In genomic region chr13:113122571-113123225, GRCh38 we compare ENCODE assay signal across 8 cellular contexts. TPM values are rescaled to one million over a fixed set of nuclear protein-coding genes. Genes with fewer than 3 reads are reported as not detected.
A peak's percentile ranks its signal among the peaks of the same experiment; 100 is the strongest.
DNase-seq lines count a peak whose midpoint lies in the region; ATAC-seq and TF ChIP-seq lines count a peak whose summit lies in the region.

F10 (plus strand) TSS chr13:113122799; CDS start chr13:113122856, 57 bp downstream.

- H3K27me3 ChIP-seq in Panc1 (ENCODE audit: control insufficient read depth, insufficient read depth, low read length) (no peaks in the 10 kb centered on the region), neuron (ENCODE audit: insufficient read depth, low read length) (no peaks in the 10 kb centered on the region), PC-9 (ENCODE audit: insufficient read depth, low read depth) (peaks cover 90% of the 10 kb centered on the region)

- no peaks in the 10 kb centered on the region for H3K4me1 ChIP-seq in Panc1 (ENCODE audit: control insufficient read depth, insufficient read depth, low read length)
- H3K4me1 ChIP-seq in neuron (ENCODE audit: insufficient read depth, low read length): peaks cover 13% of the 10 kb centered on the region
- H3K4me1 ChIP-seq in PC-9 (replicated peaks; ENCODE audit: insufficient read depth): no peaks in the 10 kb centered on the region

- H3K36me3 ChIP-seq in Panc1 (ENCODE audit: control insufficient read depth, insufficient read depth, low read length) (no peaks in the 10 kb centered on the region), neuron (ENCODE audit: insufficient read depth, low read length) (no peaks in the 10 kb centered on the region), PC-9 (ENCODE audit: low read depth) (no peaks in the 10 kb centered on the region)

- CTCF ChIA-PET in Panc1 (lab: Charles Lee) (no interaction called here), PC-9 (lab: Charles Lee) (no interaction called here)

- H2AFZ ChIP-seq in neuron (ENCODE audit: low read depth, low read length) (no peak within 1 kb of the TSS), PC-9 (no peak within 1 kb of the TSS)

- H3F3A ChIP-seq in PC-9 (ENCODE audit: insufficient read depth, low read depth): no peaks in the 10 kb centered on the region

- POLR2A ChIA-PET in Panc1 (lab: Charles Lee): no interaction called here
- POLR2A ChIA-PET in PC-9 (lab: Charles Lee; ENCODE audit: unreplicated experiment): interaction anchor here (0.5 kb wide), 1 partner anchor 86 kb away, joined by 6 read pairs; no protein-coding TSS in a partner anchor

- in situ Hi-C loops in Panc1 (cut with HindIII; ENCODE audit: low pct_unique_long_range_greater_than_20kb, low sequenced_read_pairs): no loop called here

- no peak for TF ChIP-seq CTCF in Panc1 (IDR thresholded peaks at IDR 0.05)
- peak; percentile 7 for TF ChIP-seq CTCF in foreskin fibroblast (IDR thresholded peaks at IDR 0.05; ENCODE audit: low read depth, low read length)
- no peak for TF ChIP-seq CTCF in PC-9 (conservative IDR thresholded peaks at IDR 0.05)

- intact Hi-C loops in Panc1 (cut with micrococcal nuclease; ENCODE audit: unreplicated experiment) (no loop called here), PC-9 (cut with micrococcal nuclease; ENCODE audit: unreplicated experiment) (no loop called here)

- no peaks in the 10 kb centered on the region for H3K79me2 ChIP-seq in PC-9 (ENCODE audit: low read depth)

- H3K9me3 ChIP-seq in Panc1 (ENCODE audit: control insufficient read depth, insufficient read depth, low read depth, low read length): no peaks in the 10 kb centered on the region
- H3K9me3 ChIP-seq in neuron (ENCODE audit: low read length): no peaks in the 10 kb centered on the region
- H3K9me3 ChIP-seq in PC-9 (ENCODE audit: insufficient read depth, low read depth): no peaks in the 10 kb centered on the region

- peak; percentile 68 for ATAC-seq in Panc1
- ATAC-seq in HG03571 (IDR thresholded peaks at IDR 0.05; ENCODE audit: unreplicated experiment): no peak
- ATAC-seq in HG03460 (IDR thresholded peaks at IDR 0.05; ENCODE audit: unreplicated experiment): no peak

- H3K4me3 ChIP-seq in Panc1 (ENCODE audit: low read depth in 2 of 2, low read length in 2 of 2) (no peak within 1 kb of the TSS), foreskin fibroblast (ENCODE audit: low read depth in 1 of 2, low read length in 2 of 2) (peak within 1 kb of the TSS; percentile 42 to 64), neuron (ENCODE audit: low read length) (peak within 1 kb of the TSS; percentile 4), PC-9 (no peak within 1 kb of the TSS)

- no peaks in the 10 kb centered on the region for H4K20me1 ChIP-seq in PC-9 (ENCODE audit: insufficient read depth)

- H3K27ac ChIP-seq in Panc1 (ENCODE audit: low read length) (no peak within 1 kb of the TSS), PC-9 (no peak within 1 kb of the TSS)

- BruUV-seq in Panc1 (replicated peaks; lab: Mats Ljungman, UMichigan): no TSS peak
- BruUV-seq in PC-9 (replicated peaks; lab: Mats Ljungman, UMichigan): no TSS peak

- H3K9me2 ChIP-seq in PC-9 (ENCODE audit: insufficient read depth): no peaks in the 10 kb centered on the region

- DNase-seq in AG08395 (ENCODE audit: low spot score) (peak; percentile 97), Panc1 (ENCODE audit: low read depth, low spot score) (no peak), foreskin fibroblast (peak; percentile 86 to 95), OCI-M2 (lab: John Stamatoyannopoulos, UW; ENCODE audit: unreplicated experiment) (no peak), PC-9 (no peak)

- H3K4me2 ChIP-seq in PC-9: no peak within 1 kb of the TSS

RNA-seq across cellular contexts. Expression of gene F10, which starts in this region (rescaled TPM):
- total RNA-seq in Panc1 (2021; ENCODE audit: unreplicated experiment) (0.18 TPM), PC-9 (2021) (not detected in 2 replicates)
- polyA plus RNA-seq in Panc1 (2012; ENCODE audit: insufficient read length): 0.61 TPM

Comparison
In these comparisons a context has a peak if more than half of its experiments do, and no peak if none do; other contexts are left out.
1. Peak in ATAC-seq in Panc1; RNA of the gene not detected or under 1 TPM.
2. DNase-seq: peak in AG08395 (single experiment) and foreskin fibroblast (2 of 2); none in Panc1 (single experiment), OCI-M2 (single experiment) and PC-9 (0 of 2).
3. H3K4me3 ChIP-seq: peak in foreskin fibroblast (2 of 2) and neuron (single experiment); none in Panc1 (0 of 2) and PC-9 (single experiment).